Comparison of ENCODE assay signal across 9 cellular contexts in the genomic region with DNA sequence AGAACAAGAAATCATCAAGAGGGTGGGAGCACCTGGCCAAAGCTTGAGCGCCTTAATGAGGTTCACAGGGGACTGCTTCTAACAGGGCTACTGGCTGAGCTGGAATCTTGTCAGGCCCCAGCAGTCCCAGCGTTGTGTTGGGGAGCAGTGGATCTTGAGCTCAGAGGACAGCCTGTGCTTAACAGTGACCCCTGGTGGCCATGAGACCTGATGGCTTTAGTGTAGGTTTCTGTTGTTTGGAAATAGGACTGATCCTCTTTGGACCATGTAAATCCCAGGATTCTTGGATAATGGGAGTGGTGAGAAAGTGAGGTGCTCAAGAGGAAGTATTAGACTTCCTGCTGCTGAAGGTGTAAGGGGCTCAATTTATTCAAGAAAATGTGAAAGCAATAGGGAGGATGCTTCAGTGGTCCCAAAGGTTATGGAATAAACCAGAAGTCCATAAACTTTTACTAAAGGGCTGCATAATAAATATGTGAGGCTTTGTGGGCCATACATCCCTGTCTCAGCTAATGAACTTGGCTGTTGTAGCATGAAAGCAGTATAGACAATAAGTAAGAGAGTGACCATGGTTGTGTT.
DNase-seq lines count a peak whose midpoint lies in the region; ATAC-seq and TF ChIP-seq lines count a peak whose summit lies in the region.
"Had no signal": no experiment of that assay in that cellular context is flagged by ENCODE, and none has a peak within 500 bp of the region (broad histone marks: within the 10 kb centered on the region; RNA-seq: fewer than 3 reads in every experiment).

No MANE protein-coding gene starts in this region.

- H3K4me3 Mint-ChIP-seq in Calu3 (ENCODE audit: low read depth, unreplicated experiment) (no peak overlapping the region), WTC11 (no peak overlapping the region), endothelial cell (ENCODE audit: unreplicated experiment) (no peak overlapping the region)
- H3K4me3 Mint-ChIP-seq: IgD-negative memory B cell had no signal

- no peak overlapping the region for H3K4me3 ChIP-seq in osteoblast (ENCODE audit: insufficient read depth, low read length)

- H3K36me3 Mint-ChIP-seq in Calu3 (ENCODE audit: insufficient read depth, unreplicated experiment) = no peaks in the 10 kb centered on the region
- no peaks in the 10 kb centered on the region; the same call in 1 of the 2 replicates for H3K36me3 Mint-ChIP-seq in WTC11
- no peaks in the 10 kb centered on the region for H3K36me3 Mint-ChIP-seq in endothelial cell (ENCODE audit: low read depth, unreplicated experiment)
- H3K36me3 Mint-ChIP-seq: IgD-negative memory B cell had no signal

- POLR2A ChIA-PET in WTC11 (lab: Charles Lee) = interaction anchor here (0.9 kb wide), 1 partner anchor 339 kb away, joined by 4 read pairs; no protein-coding TSS in a partner anchor

- peaks cover 24% of the 10 kb centered on the region for H3K4me1 ChIP-seq in osteoblast (ENCODE audit: insufficient read depth, low read length)

- H3K27me3 ChIP-seq in osteoblast (ENCODE audit: insufficient read depth, low read length) = no peaks in the 10 kb centered on the region

- H3K79me2 ChIP-seq in osteoblast (ENCODE audit: insufficient read depth, low read length) = no peaks in the 10 kb centered on the region

- peaks cover 3% of the 10 kb centered on the region for H3K9me3 ChIP-seq in osteoblast (ENCODE audit: low read depth, low read length)

- in situ Hi-C loops in KBM-7 (cut with MboI; ENCODE audit: low pct_unique_long_range_greater_than_20kb, low sequenced_read_pairs) = no loop called here

- no peak overlapping the region for H2AFZ ChIP-seq in osteoblast (ENCODE audit: low read length)

- H3K9me3 Mint-ChIP-seq in Calu3 (ENCODE audit: low read depth, unreplicated experiment) = no peaks in the 10 kb centered on the region
- H3K9me3 Mint-ChIP-seq in WTC11 = peaks cover 10% of the 10 kb centered on the region
- no peaks in the 10 kb centered on the region for H3K9me3 Mint-ChIP-seq in endothelial cell (ENCODE audit: unreplicated experiment)

- DNase-seq in Calu3 (peak; percentile 66), KBM-7 (peak; percentile 16), WTC11 (ENCODE audit: low spot score) (peak; percentile 76), endothelial cell (ENCODE audit: low spot score) (peak; percentile 39), osteoblast (ENCODE audit: insufficient read length, low spot score, missing footprints) (peak; percentile 96)

- H3K36me3 ChIP-seq in osteoblast (ENCODE audit: insufficient read depth, low read length) = no peaks in the 10 kb centered on the region

- H3K27ac Mint-ChIP-seq in Calu3 (ENCODE audit: unreplicated experiment) (no peak overlapping the region), WTC11 (no peak overlapping the region), endothelial cell (ENCODE audit: unreplicated experiment) (no peak overlapping the region)
- H3K27ac Mint-ChIP-seq: IgD-negative memory B cell had no signal

- peaks cover 82% of the 10 kb centered on the region for H3K27me3 Mint-ChIP-seq in Calu3 (ENCODE audit: unreplicated experiment)
- peaks cover 3% of the 10 kb centered on the region; the same call in 1 of the 2 replicates for H3K27me3 Mint-ChIP-seq in WTC11 (ENCODE audit: low read depth)
- peaks cover 13% of the 10 kb centered on the region for H3K27me3 Mint-ChIP-seq in endothelial cell (ENCODE audit: unreplicated experiment)

- H3K4me1 Mint-ChIP-seq in Calu3 (ENCODE audit: low read depth, unreplicated experiment) (no peaks in the 10 kb centered on the region), WTC11 (peaks cover 16% of the 10 kb centered on the region), endothelial cell (ENCODE audit: unreplicated experiment) (no peaks in the 10 kb centered on the region)

- peak; percentile 79 for TF ChIP-seq CTCF in Calu3 (IDR thresholded peaks at IDR 0.05; ENCODE audit: unreplicated experiment)
- TF ChIP-seq CTCF in WTC11 (IDR thresholded peaks at IDR 0.05) = peak; percentile 37; the same call in 1 of the 2 replicates
- peak; percentile 41 for TF ChIP-seq CTCF in endothelial cell (IDR thresholded peaks at IDR 0.05; ENCODE audit: unreplicated experiment)
- peak; percentile 78 for TF ChIP-seq CTCF in osteoblast (IDR thresholded peaks at IDR 0.05; ENCODE audit: extremely low read depth, low read depth, low read length)

- H3K4me2 ChIP-seq in osteoblast (ENCODE audit: insufficient read depth, low read length) = no peak overlapping the region

- H4K20me1 ChIP-seq in osteoblast (ENCODE audit: insufficient read depth, low read length) = no peaks in the 10 kb centered on the region

- intact Hi-C loops in Calu3 (cut with micrococcal nuclease; ENCODE audit: unreplicated experiment) = loop anchor here (1.0 kb wide), 1 partner anchor 339 kb away; no protein-coding TSS in a partner anchor

- H3K27ac ChIP-seq in osteoblast (ENCODE audit: low read depth, low read length) = peak overlapping the region; percentile 94

- BruUV-seq in Calu3 (replicated peaks; lab: Mats Ljungman, UMichigan) = no TSS peak

- ATAC-seq in WTC11 (peak; percentile 91), HG03442 (IDR thresholded peaks at IDR 0.05; ENCODE audit: unreplicated experiment) (no peak), GM18498 (IDR thresholded peaks at IDR 0.05; ENCODE audit: unreplicated experiment) (no peak), HG02642 (IDR thresholded peaks at IDR 0.05; ENCODE audit: poor library complexity, unreplicated experiment) (no peak)

- CTCF ChIA-PET in Calu3 (lab: Charles Lee) (interaction anchor here (0.5 to 6.3 kb wide), 11 partner anchors 13 to 541 kb away, joined by 3 to 121 read pairs (median 7); no protein-coding TSS in a partner anchor), WTC11 (lab: Charles Lee) (interaction anchor here (0.5 to 9.9 kb wide), 42 partner anchors 8 to 419 kb away, joined by 3 to 211 read pairs (median 4); partner anchors contain the start of genes DPM1 and MOCS3)

TF ChIP-seq in WTC11, 78 proteins besides CTCF, POLR2A, EP300 and RAD21 (continues in another document):
- TF ChIP-seq ZNF263 (CRISPR knock-in tag; IDR thresholded peaks at IDR 0.05; ENCODE audit: low read depth) = no peak
- no peak for TF ChIP-seq ZNF138 (CRISPR knock-in tag; conservative IDR thresholded peaks at IDR 0.05)
- TF ChIP-seq TP53 (CRISPR knock-in tag; IDR thresholded peaks at IDR 0.05) = no peak
- TF ChIP-seq RORB (CRISPR knock-in tag; IDR thresholded peaks at IDR 0.05) = no peak
- no peak for TF ChIP-seq ATF2 (CRISPR knock-in tag; IDR thresholded peaks at IDR 0.05; ENCODE audit: borderline replicate concordance, low read depth)
- no peak for TF ChIP-seq JAZF1 (CRISPR knock-in tag; IDR thresholded peaks at IDR 0.05)
- TF ChIP-seq MXD4 (CRISPR knock-in tag; IDR thresholded peaks at IDR 0.05; ENCODE audit: borderline replicate concordance) = no peak
- no peak for TF ChIP-seq FOXP4 (CRISPR knock-in tag; IDR thresholded peaks at IDR 0.05)
- TF ChIP-seq ZNF232 (CRISPR knock-in tag; IDR thresholded peaks at IDR 0.05) = no peak
- TF ChIP-seq TEAD4 (CRISPR knock-in tag; IDR thresholded peaks at IDR 0.05) = no peak
- TF ChIP-seq OVOL2 (CRISPR knock-in tag; IDR thresholded peaks at IDR 0.05; ENCODE audit: borderline replicate concordance) = no peak

Comparison
In these comparisons a context has a peak if more than half of its experiments do, and no peak if none do; other contexts are left out.
1. DNase-seq: peak in every context shown above with its lines; median percentile 96 in osteoblast; 76 in WTC11; 66 in Calu3; 39 in endothelial cell; 16 in KBM-7.